ENCODE assay signal across 6 cellular contexts in genomic region chr5:177304392-177305119, GRCh38. TPM values are rescaled to one million over a fixed set of nuclear protein-coding genes. Genes with fewer than 3 reads are reported as not detected.
A peak's percentile ranks its signal among the peaks of the same experiment; 100 is the strongest.
DNase-seq lines count a peak whose midpoint lies in the region; ATAC-seq and TF ChIP-seq lines count a peak whose summit lies in the region.

No MANE protein-coding gene starts in this region.

- H3K9me3 Mint-ChIP-seq in mesothelial cell of epicardium = no peaks in the 10 kb centered on the region

- TF ChIP-seq CTCF in HFF-Myc (IDR thresholded peaks at IDR 0.05; ENCODE audit: low read depth, low read length, missing control alignments) = no peak
- TF ChIP-seq CTCF in mesothelial cell of epicardium (IDR thresholded peaks at IDR 0.05; ENCODE audit: unreplicated experiment) = no peak
- no peak for TF ChIP-seq CTCF in omental fat pad (IDR thresholded peaks at IDR 0.05)

- DNase-seq in HFF-Myc (ENCODE audit: extremely low read depth, low read depth) (no peak), mesothelial cell of epicardium (ENCODE audit: low spot score in 2 of 2, unreplicated experiment in 2 of 2) (peak in 1 of 2 experiments; percentile 39), NCI-H187 treated with DMSO at 0.1 percent for 48 hours (lab: John Stamatoyannopoulos, UW) (no peak), omental fat pad (ENCODE audit: low spot score) (no peak)
- peak; percentile 69 for DNase-seq in activated CD8-positive, alpha-beta memory T cell treated with anti-CD3 and anti-CD28 coated beads, Interleukin-2, amount 50 U/mL, for 48 hours

- no peaks in the 10 kb centered on the region for H3K27me3 Mint-ChIP-seq in mesothelial cell of epicardium (ENCODE audit: low read depth)

- peak overlapping the region; percentile 78 for H3K4me3 ChIP-seq in HFF-Myc (replicated peaks; ENCODE audit: low read depth, low read length)

- H3K36me3 Mint-ChIP-seq in mesothelial cell of epicardium = peaks cover 10% of the 10 kb centered on the region

- peak overlapping the region; percentile 90 for H3K4me3 Mint-ChIP-seq in mesothelial cell of epicardium

- H3K4me1 Mint-ChIP-seq in mesothelial cell of epicardium = peaks cover 40% of the 10 kb centered on the region

- ATAC-seq in GM19328 (IDR thresholded peaks at IDR 0.05; ENCODE audit: unreplicated experiment) (no peak), omental fat pad (ENCODE audit: low FRiP score) (no peak)

- H3K27ac Mint-ChIP-seq in mesothelial cell of epicardium = peak overlapping the region; percentile 94

RNA-seq across cellular contexts. Expression of gene PRELID1, which starts 1.0 kb away (rescaled TPM):
- total RNA-seq in mesothelial cell of epicardium = 80.5 to 89.8 TPM (median 81.2 TPM) in 3 replicates
- 100 to 1,000 TPM in 1 of 4 donors, 10 to 100 TPM in 3; 51.9 to 102 (median 67.5) TPM for total RNA-seq in omental fat pad

RNA-seq across cellular contexts. Expression of gene RAB24, which starts 1.0 kb away (rescaled TPM):
- 28.3 to 31.8 TPM (median 30.3 TPM) in 3 replicates for total RNA-seq in mesothelial cell of epicardium
- total RNA-seq in omental fat pad = 10 to 100 TPM; 18.9 to 38.9 (median 23.8) TPM

RNA-seq across cellular contexts. Expression of gene MXD3, which starts 7.1 kb away (rescaled TPM):
- total RNA-seq in mesothelial cell of epicardium (18.4 to 19.8 TPM (median 19.2 TPM) in 3 replicates), omental fat pad (10 to 100 TPM in 1 of 4 donors, 1 to 10 TPM in 3; 3.5 to 26.8 (median 4.8) TPM)

RNA-seq across cellular contexts. Expression of gene LMAN2, which starts 46.9 kb away (rescaled TPM):
- total RNA-seq in mesothelial cell of epicardium (85.4 to 87.2 TPM (median 87.0 TPM) in 3 replicates), omental fat pad (100 to 1,000 TPM; 129 to 164 (median 144) TPM)

RNA-seq across cellular contexts. Expression of gene RGS14, which starts 53.2 kb away (rescaled TPM):
- total RNA-seq in mesothelial cell of epicardium (13.5 to 16.1 TPM (median 14.1 TPM) in 3 replicates), omental fat pad (10 to 100 TPM in 1 of 4 donors, 1 to 10 TPM in 3; 7.1 to 25.1 (median 8.2) TPM)
